ENCODE assay signal across 8 cellular contexts in genomic region chr16:4537376-4538066, GRCh38. TPM values are rescaled to one million over a fixed set of nuclear protein-coding genes. Genes with fewer than 3 reads are reported as not detected.
A peak's percentile ranks its signal among the peaks of the same experiment; 100 is the strongest.
DNase-seq lines count a peak whose midpoint lies in the region; ATAC-seq, FAIRE-seq and TF ChIP-seq lines count a peak whose summit lies in the region.

No MANE protein-coding gene starts in this region.

- H3K4me1 ChIP-seq in HUES48 (ENCODE audit: control insufficient read depth, insufficient read depth, low read length): peaks cover 19% of the 10 kb centered on the region
- peaks cover 5 to 18% of the 10 kb centered on the region in 2 donors for H3K4me1 ChIP-seq in left lung
- peaks cover 24% of the 10 kb centered on the region for H3K4me1 ChIP-seq in suprapubic skin

- no peak for FAIRE-seq in bronchial epithelial cell (lab: Jason Lieb, UNC)

- intact Hi-C loops in left lung (cut with DNase I): no loop called here

- H3K27ac ChIP-seq in HUES48 (ENCODE audit: low read depth, low read length): peak overlapping the region; percentile 96
- peak overlapping the region; percentile 74 to 80 for H3K27ac ChIP-seq in left lung
- peak overlapping the region; percentile 86 for H3K27ac ChIP-seq in suprapubic skin

- H3K9ac ChIP-seq in HUES48 (ENCODE audit: low read depth, low read length): peak overlapping the region; percentile 66

- H3K27me3 ChIP-seq in HUES48 (ENCODE audit: control insufficient read depth, insufficient read depth, low read length): peaks cover 13% of the 10 kb centered on the region
- no peaks in the 10 kb centered on the region for H3K27me3 ChIP-seq in bronchial epithelial cell (ENCODE audit: control insufficient read depth, insufficient read depth, low read length)
- H3K27me3 ChIP-seq in left lung: peaks cover 0 to 19% of the 10 kb centered on the region in 2 donors
- no peaks in the 10 kb centered on the region for H3K27me3 ChIP-seq in suprapubic skin

- H3K4me3 ChIP-seq in AG09309 (ENCODE audit: control insufficient read depth, low read depth, low read length): peak overlapping the region; percentile 62
- H3K4me3 ChIP-seq in HUES48 (ENCODE audit: low read depth, low read length): peak overlapping the region; percentile 72
- peak overlapping the region; percentile 61 for H3K4me3 ChIP-seq in bronchial epithelial cell (ENCODE audit: low read depth, low read length)
- peak overlapping the region; percentile 80 to 82 for H3K4me3 ChIP-seq in left lung
- H3K4me3 ChIP-seq in suprapubic skin: peak overlapping the region; percentile 85

- no peak for TF ChIP-seq POLR2A in suprapubic skin (IDR thresholded peaks at IDR 0.05)

- H3K36me3 ChIP-seq in HUES48 (ENCODE audit: control insufficient read depth, insufficient read depth, low read length) (peaks cover 13% of the 10 kb centered on the region), bronchial epithelial cell (ENCODE audit: control insufficient read depth, insufficient read depth, low read length) (no peaks in the 10 kb centered on the region), left lung (no peaks in the 10 kb centered on the region), suprapubic skin (no peaks in the 10 kb centered on the region)

- H3K9me3 ChIP-seq in HUES48 (ENCODE audit: control insufficient read depth, insufficient read depth, low read length) (peaks cover 7% of the 10 kb centered on the region), left lung (peaks cover 0 to 16% of the 10 kb centered on the region in 2 donors), suprapubic skin (no peaks in the 10 kb centered on the region)

- no peak for TF ChIP-seq EP300 in suprapubic skin (IDR thresholded peaks at IDR 0.05)

- no peak for DNase-seq in AG09309 (ENCODE audit: low read depth)
- no peak for DNase-seq in bronchial epithelial cell (ENCODE audit: low read depth)
- DNase-seq in left lung: peak in 1 of 2 donors; percentile 83
- DNase-seq in suprapubic skin (ENCODE audit: low spot score in 2 of 2): no peak
- no peak for DNase-seq in T1000 (lab: John Stamatoyannopoulos, UW)
- DNase-seq in NCI-H345 (lab: John Stamatoyannopoulos, UW): no peak
- DNase-seq in NCI-H1105 treated with DMSO at 0.1 percent for 48 hours (lab: John Stamatoyannopoulos, UW): no peak

- 30% methylated on average over 14 of the region's 44 CpGs for WGBS in suprapubic skin

- TF ChIP-seq CTCF in AG09309 (IDR thresholded peaks at IDR 0.05; ENCODE audit: control insufficient read depth, insufficient read depth, low read depth, low read length, missing control alignments) (no peak), bronchial epithelial cell (IDR thresholded peaks at IDR 0.05; ENCODE audit: insufficient read depth, low read length, severe bottlenecking) (no peak), left lung (IDR thresholded peaks at IDR 0.05) (no peak), suprapubic skin (IDR thresholded peaks at IDR 0.05) (no peak)

- ATAC-seq in left lung: peak; percentile 20

RNA-seq across cellular contexts. Expression of gene CDIP1, which starts 1.1 kb away (rescaled TPM):
- total RNA-seq in bronchial epithelial cell: 7.4 and 9.5 TPM in 2 replicates
- total RNA-seq in left lung: 10 to 100 TPM; 22.2 to 27.0 TPM
- 10 to 100 TPM; 14.7 to 30.0 (median 21.3) TPM for total RNA-seq in suprapubic skin

RNA-seq across cellular contexts. Expression of gene C16orf96, which starts 18.6 kb away (rescaled TPM):
- total RNA-seq in bronchial epithelial cell (not detected in 2 replicates), left lung (under 1 TPM; 0.17 to 0.18 TPM), suprapubic skin (1 to 10 TPM in 1 of 4 donors, under 1 TPM in 3; 0.15 to 1.2 (median 0.33) TPM)
